8 cellular contexts compared by ENCODE assay signal in genomic region chr1:15836772-15837669, GRCh38. TPM values are rescaled to one million over a fixed set of nuclear protein-coding genes. Genes with fewer than 3 reads are reported as not detected.
DNase-seq lines count a peak whose midpoint lies in the region; ATAC-seq and TF ChIP-seq lines count a peak whose summit lies in the region.

No MANE protein-coding gene starts in this region.

- TF ChIP-seq POLR2A in gastrocnemius medialis (IDR thresholded peaks at IDR 0.05), result no peak

- CTCF ChIA-PET in activated CD8-positive, alpha-beta T cell treated with anti-CD3 and anti-CD28 coated beads, Interleukin-2, amount 10 ng/mL, durations not matched to agents 7 days and 5 days (lab: Charles Lee), result interaction anchor here (0.9 to 2.7 kb wide), 3 partner anchors 10 to 21 kb away, joined by 3 to 11 read pairs (median 3); partner anchors contain the start of gene SPEN

- peak overlapping the region; percentile 97 for H3K27ac ChIP-seq in KMS-11
- H3K27ac ChIP-seq in gastrocnemius medialis, result peak overlapping the region; percentile 96 to 100 (median 98)

- H3K4me1 Mint-ChIP-seq in activated CD8-positive, alpha-beta T cell treated with anti-CD3 and anti-CD28 coated beads, Interleukin-2, amount 10 ng/mL, durations not matched to agents 7 days and 5 days (ENCODE audit: low read depth), result peaks cover 27% of the 10 kb centered on the region
- no peaks in the 10 kb centered on the region for H3K4me1 Mint-ChIP-seq in glutamatergic neuron (ENCODE audit: low read depth, unreplicated experiment)

- H3K27me3 ChIP-seq in KMS-11 (ENCODE audit: insufficient read depth, low read depth) (no peaks in the 10 kb centered on the region), gastrocnemius medialis (no peaks in the 10 kb centered on the region)

- H3K27ac Mint-ChIP-seq in activated CD8-positive, alpha-beta T cell treated with anti-CD3 and anti-CD28 coated beads, Interleukin-2, amount 10 ng/mL, durations not matched to agents 7 days and 5 days, result peak overlapping the region; percentile 98
- no peak overlapping the region for H3K27ac Mint-ChIP-seq in glutamatergic neuron (ENCODE audit: unreplicated experiment)

- peak overlapping the region; percentile 87 for H3K4me3 Mint-ChIP-seq in activated CD8-positive, alpha-beta T cell treated with anti-CD3 and anti-CD28 coated beads, Interleukin-2, amount 10 ng/mL, durations not matched to agents 7 days and 5 days
- H3K4me3 Mint-ChIP-seq in glutamatergic neuron (ENCODE audit: unreplicated experiment), result peak overlapping the region; percentile 55

- H3K4me1 ChIP-seq in KMS-11 (ENCODE audit: low read depth, poor library complexity, severe bottlenecking), result peaks cover 12% of the 10 kb centered on the region
- peaks cover 0 to 14% of the 10 kb centered on the region in 2 donors for H3K4me1 ChIP-seq in gastrocnemius medialis

- no peak for ATAC-seq in activated CD8-positive, alpha-beta T cell treated with anti-CD3 and anti-CD28 coated beads, Interleukin-2, amount 10 ng/mL, durations not matched to agents 7 days and 5 days
- ATAC-seq in gastrocnemius medialis, result no peak
- no peak for ATAC-seq in GM18861 (IDR thresholded peaks at IDR 0.05; ENCODE audit: unreplicated experiment)
- no peak for ATAC-seq in GM21723 (IDR thresholded peaks at IDR 0.05; ENCODE audit: unreplicated experiment)
- ATAC-seq in GM21619 (IDR thresholded peaks at IDR 0.05; ENCODE audit: unreplicated experiment), result no peak

- no peaks in the 10 kb centered on the region for H4K20me1 ChIP-seq in KMS-11 (ENCODE audit: insufficient read depth)

- H3K27me3 Mint-ChIP-seq in activated CD8-positive, alpha-beta T cell treated with anti-CD3 and anti-CD28 coated beads, Interleukin-2, amount 10 ng/mL, durations not matched to agents 7 days and 5 days (ENCODE audit: low read depth), result no peaks in the 10 kb centered on the region
- peaks cover 11% of the 10 kb centered on the region for H3K27me3 Mint-ChIP-seq in glutamatergic neuron (ENCODE audit: unreplicated experiment)

- H3K9ac ChIP-seq in KMS-11, result peak overlapping the region; percentile 95; the same call in 1 of the 2 replicates

- peaks cover 5% of the 10 kb centered on the region for H3K36me3 Mint-ChIP-seq in activated CD8-positive, alpha-beta T cell treated with anti-CD3 and anti-CD28 coated beads, Interleukin-2, amount 10 ng/mL, durations not matched to agents 7 days and 5 days (ENCODE audit: low read depth)
- no peaks in the 10 kb centered on the region for H3K36me3 Mint-ChIP-seq in glutamatergic neuron (ENCODE audit: unreplicated experiment)

- TF ChIP-seq CTCF in KMS-11 (conservative IDR thresholded peaks at IDR 0.05; ENCODE audit: low read depth, low read length) (no peak), glutamatergic neuron (IDR thresholded peaks at IDR 0.05; ENCODE audit: partially characterized antibody, unreplicated experiment) (no peak), gastrocnemius medialis (IDR thresholded peaks at IDR 0.05 in 4 of 5, conservative IDR thresholded peaks at IDR 0.05 in 1 of 5) (no peak)

- no peaks in the 10 kb centered on the region for H3K9me3 ChIP-seq in gastrocnemius medialis

- intact Hi-C loops in gastrocnemius medialis (cut with DNase I; ENCODE audit: low total_unique reads), result loop anchor here (1.0 to 10.0 kb wide), 2 partner anchors 138 to 212 kb away; no protein-coding TSS in a partner anchor

- no peaks in the 10 kb centered on the region for H3K9me3 Mint-ChIP-seq in activated CD8-positive, alpha-beta T cell treated with anti-CD3 and anti-CD28 coated beads, Interleukin-2, amount 10 ng/mL, durations not matched to agents 7 days and 5 days (ENCODE audit: insufficient read depth)
- peaks cover 11% of the 10 kb centered on the region for H3K9me3 Mint-ChIP-seq in glutamatergic neuron (ENCODE audit: unreplicated experiment)

- H3K4me3 ChIP-seq in KMS-11 (IDR thresholded peaks at IDR 0.05; ENCODE audit: insufficient read depth, low read depth, low read length), result no peak overlapping the region
- peak overlapping the region; percentile 71 to 98 (median 82) for H3K4me3 ChIP-seq in gastrocnemius medialis

- peaks cover 18% of the 10 kb centered on the region for H3K79me2 ChIP-seq in KMS-11 (ENCODE audit: insufficient read depth, low read depth)

- POLR2A ChIA-PET in activated CD8-positive, alpha-beta T cell treated with anti-CD3 and anti-CD28 coated beads, Interleukin-2, amount 10 ng/mL, durations not matched to agents 7 days and 5 days (lab: Charles Lee), result interaction anchor here (1.0 to 4.3 kb wide), 3 partner anchors 11 to 132 kb away, joined by 3 to 71 read pairs (median 4); partner anchors contain the start of gene SPEN

- H2AFZ ChIP-seq in KMS-11 (ENCODE audit: low read depth), result peak overlapping the region; percentile 64; the same call in 1 of the 2 replicates

- H3K4me2 ChIP-seq in KMS-11, result peak overlapping the region; percentile 71

- in situ Hi-C loops in gastrocnemius medialis (cut with MboI; ENCODE audit: low sequenced_read_pairs in 4 of 4), result loop anchor here in 1 of 4 donors (10.0 kb wide), 1 partner anchor 48 kb away; no protein-coding TSS in a partner anchor

- H3K36me3 ChIP-seq in KMS-11 (ENCODE audit: insufficient read depth), result no peaks in the 10 kb centered on the region
- no peaks in the 10 kb centered on the region for H3K36me3 ChIP-seq in gastrocnemius medialis

- peak; percentile 68 for DNase-seq in activated CD8-positive, alpha-beta T cell treated with anti-CD3 and anti-CD28 coated beads, Interleukin-2, amount 10 ng/mL, durations not matched to agents 7 days and 5 days
- no peak for DNase-seq in glutamatergic neuron
- DNase-seq in gastrocnemius medialis, result no peak
- DNase-seq in amniotic stem cell (lab: John Stamatoyannopoulos, UW), result no peak

RNA-seq across cellular contexts. Expression of gene SPEN, which starts 10.5 kb away (rescaled TPM):
- total RNA-seq in activated CD8-positive, alpha-beta T cell treated with anti-CD3 and anti-CD28 coated beads, Interleukin-2, amount 10 ng/mL, durations not matched to agents 7 days and 5 days, result 10 to 100 TPM; 65.0 to 66.3 TPM
- 52.4 TPM for total RNA-seq in glutamatergic neuron (ENCODE audit: unreplicated experiment)
- 10 to 100 TPM; 21.7 to 55.5 (median 38.0) TPM for total RNA-seq in gastrocnemius medialis

RNA-seq across cellular contexts. Expression of gene UQCRHL, which starts 29.6 kb away (rescaled TPM):
- total RNA-seq in activated CD8-positive, alpha-beta T cell treated with anti-CD3 and anti-CD28 coated beads, Interleukin-2, amount 10 ng/mL, durations not matched to agents 7 days and 5 days, result 1 to 10 TPM; 2.4 to 2.8 TPM
- total RNA-seq in glutamatergic neuron (ENCODE audit: unreplicated experiment) (2.0 TPM), gastrocnemius medialis (1 to 10 TPM; 1.2 to 2.4 (median 1.2) TPM)
